In the genomic region with DNA sequence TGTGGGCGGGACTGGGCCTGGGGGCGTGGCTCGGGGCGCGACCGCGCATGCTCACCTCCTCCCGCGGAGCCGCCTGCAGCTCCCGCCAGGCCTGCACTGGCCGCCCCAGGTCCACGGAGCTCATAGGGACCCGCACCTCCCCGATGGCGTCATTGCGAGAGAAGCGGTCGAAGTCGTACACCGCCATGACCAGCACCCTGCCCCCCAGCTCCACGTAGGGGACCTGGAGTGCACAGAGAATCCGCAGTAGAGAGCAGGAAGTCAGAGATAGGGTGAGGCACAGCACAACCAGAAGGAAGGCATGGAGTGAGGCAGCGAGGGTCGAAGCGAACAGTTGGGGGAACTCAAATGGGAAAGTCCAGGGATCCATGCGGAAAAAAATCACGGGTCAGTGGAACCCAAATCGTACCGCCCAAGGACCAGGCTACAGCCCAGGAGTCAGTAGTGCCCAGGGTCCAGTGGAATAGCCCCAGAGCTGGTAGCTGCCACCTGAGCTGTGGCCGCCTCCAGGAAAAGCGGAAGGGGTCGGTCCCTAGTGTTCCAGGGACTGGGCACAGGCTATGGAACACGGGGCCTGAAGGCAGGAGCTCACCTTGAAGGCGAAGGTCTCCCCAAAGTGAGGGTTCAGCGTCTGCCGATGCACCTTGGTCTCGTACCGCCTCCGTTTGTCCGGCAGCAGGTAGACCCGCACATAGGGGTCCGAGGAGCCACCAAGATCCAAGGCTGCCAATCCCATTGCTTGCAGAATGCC, we compare ENCODE assay signal across 1 cellular context.
TF ChIP-seq lines count a peak whose summit lies in the region.

No MANE protein-coding gene starts in this region.

TF ChIP-seq in GM23338, 12 proteins besides CTCF, POLR2A, EP300 and RAD21:
- TF ChIP-seq, protein P1, sequence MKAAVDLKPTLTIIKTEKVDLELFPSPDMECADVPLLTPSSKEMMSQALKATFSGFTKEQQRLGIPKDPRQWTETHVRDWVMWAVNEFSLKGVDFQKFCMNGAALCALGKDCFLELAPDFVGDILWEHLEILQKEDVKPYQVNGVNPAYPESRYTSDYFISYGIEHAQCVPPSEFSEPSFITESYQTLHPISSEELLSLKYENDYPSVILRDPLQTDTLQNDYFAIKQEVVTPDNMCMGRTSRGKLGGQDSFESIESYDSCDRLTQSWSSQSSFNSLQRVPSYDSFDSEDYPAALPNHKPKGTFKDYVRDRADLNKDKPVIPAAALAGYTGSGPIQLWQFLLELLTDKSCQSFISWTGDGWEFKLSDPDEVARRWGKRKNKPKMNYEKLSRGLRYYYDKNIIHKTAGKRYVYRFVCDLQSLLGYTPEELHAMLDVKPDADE (IDR thresholded peaks at IDR 0.05) = no peak
- TF ChIP-seq, protein P2, sequence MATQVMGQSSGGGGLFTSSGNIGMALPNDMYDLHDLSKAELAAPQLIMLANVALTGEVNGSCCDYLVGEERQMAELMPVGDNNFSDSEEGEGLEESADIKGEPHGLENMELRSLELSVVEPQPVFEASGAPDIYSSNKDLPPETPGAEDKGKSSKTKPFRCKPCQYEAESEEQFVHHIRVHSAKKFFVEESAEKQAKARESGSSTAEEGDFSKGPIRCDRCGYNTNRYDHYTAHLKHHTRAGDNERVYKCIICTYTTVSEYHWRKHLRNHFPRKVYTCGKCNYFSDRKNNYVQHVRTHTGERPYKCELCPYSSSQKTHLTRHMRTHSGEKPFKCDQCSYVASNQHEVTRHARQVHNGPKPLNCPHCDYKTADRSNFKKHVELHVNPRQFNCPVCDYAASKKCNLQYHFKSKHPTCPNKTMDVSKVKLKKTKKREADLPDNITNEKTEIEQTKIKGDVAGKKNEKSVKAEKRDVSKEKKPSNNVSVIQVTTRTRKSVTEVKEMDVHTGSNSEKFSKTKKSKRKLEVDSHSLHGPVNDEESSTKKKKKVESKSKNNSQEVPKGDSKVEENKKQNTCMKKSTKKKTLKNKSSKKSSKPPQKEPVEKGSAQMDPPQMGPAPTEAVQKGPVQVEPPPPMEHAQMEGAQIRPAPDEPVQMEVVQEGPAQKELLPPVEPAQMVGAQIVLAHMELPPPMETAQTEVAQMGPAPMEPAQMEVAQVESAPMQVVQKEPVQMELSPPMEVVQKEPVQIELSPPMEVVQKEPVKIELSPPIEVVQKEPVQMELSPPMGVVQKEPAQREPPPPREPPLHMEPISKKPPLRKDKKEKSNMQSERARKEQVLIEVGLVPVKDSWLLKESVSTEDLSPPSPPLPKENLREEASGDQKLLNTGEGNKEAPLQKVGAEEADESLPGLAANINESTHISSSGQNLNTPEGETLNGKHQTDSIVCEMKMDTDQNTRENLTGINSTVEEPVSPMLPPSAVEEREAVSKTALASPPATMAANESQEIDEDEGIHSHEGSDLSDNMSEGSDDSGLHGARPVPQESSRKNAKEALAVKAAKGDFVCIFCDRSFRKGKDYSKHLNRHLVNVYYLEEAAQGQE (IDR thresholded peaks at IDR 0.05; ENCODE audit: unreplicated experiment) = no peak
- TF ChIP-seq ZNF462 (CRISPR knock-in tag; IDR thresholded peaks at IDR 0.05) (no peak), CREB1 (CRISPR knock-in tag; IDR thresholded peaks at IDR 0.05; ENCODE audit: low read depth) (no peak), POLR2AphosphoS5 (IDR thresholded peaks at IDR 0.05; ENCODE audit: low read depth) (peak; percentile 68), EZH2phosphoT487 (IDR thresholded peaks at IDR 0.05; ENCODE audit: unreplicated experiment) (no peak)
